1 cellular context compared by ENCODE assay signal in the genomic region with DNA sequence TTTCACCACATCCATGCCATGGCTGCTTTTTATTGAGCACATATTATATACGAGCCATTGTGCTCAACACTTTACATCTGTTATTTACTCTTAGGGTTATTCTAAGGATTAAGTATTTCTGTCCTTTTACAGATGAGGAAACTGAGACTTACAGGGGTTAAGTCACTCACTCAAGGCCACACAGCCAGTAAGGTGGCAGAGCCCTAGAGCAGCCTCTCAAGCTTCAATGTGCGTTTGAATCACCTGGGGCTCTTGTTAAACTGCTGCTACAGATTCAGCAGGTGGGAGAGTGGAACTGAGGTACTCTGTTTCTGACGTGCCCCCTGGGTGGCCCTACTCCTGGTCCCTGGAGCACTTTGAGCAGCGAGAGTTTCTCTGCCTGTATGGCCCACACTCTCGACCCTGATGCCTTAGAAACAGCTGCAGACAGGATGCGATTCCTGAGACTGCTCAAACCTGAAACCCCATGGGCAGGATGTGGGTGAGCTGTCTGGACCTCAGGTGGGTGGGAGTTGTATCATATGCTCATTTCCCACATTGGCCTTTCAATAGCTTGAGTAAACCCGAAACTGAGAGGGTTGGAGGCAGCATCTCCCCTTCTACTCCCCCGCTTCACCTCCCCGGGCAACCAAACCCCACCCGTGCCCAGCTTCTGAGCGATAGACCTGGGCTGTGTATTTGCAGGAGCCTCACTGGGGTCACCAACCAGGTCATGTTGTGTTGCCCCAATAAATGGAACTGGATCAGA.
A peak's percentile ranks its signal among the peaks of the same experiment; 100 is the strongest.
TF ChIP-seq lines count a peak whose summit lies in the region.

No MANE protein-coding gene starts in this region.

TF ChIP-seq in GM12878, 131 proteins besides CTCF, POLR2A, EP300 and RAD21 (continued from another document and continues in another):
- TF ChIP-seq TARDBP (IDR thresholded peaks at IDR 0.05; ENCODE audit: borderline replicate concordance) (peak; percentile 17; the same call in 1 of the 2 replicates), USF1 (IDR thresholded peaks at IDR 0.05; ENCODE audit: borderline replicate concordance, extremely low read length, insufficient read depth, low read depth, low read length) (peak; percentile 10), DPF2 (IDR thresholded peaks at IDR 0.05) (peak; percentile 99), CHD1 (IDR thresholded peaks at IDR 0.05; ENCODE audit: low read depth, low read length) (no peak), MEF2A (IDR thresholded peaks at IDR 0.05; ENCODE audit: insufficient read depth, low read depth, low read length) (peak; percentile 68; the same call in 1 of the 2 replicates), WRNIP1 (IDR thresholded peaks at IDR 0.05; ENCODE audit: borderline replicate concordance, low read depth, low read length) (no peak), SPI1 (IDR thresholded peaks at IDR 0.05; ENCODE audit: borderline replicate concordance, insufficient read depth, low read depth, low read length) (peak; percentile 35; the same call in 1 of the 2 replicates), MTA2 (IDR thresholded peaks at IDR 0.05; ENCODE audit: low read depth) (peak; percentile 94), TAF1 (IDR thresholded peaks at IDR 0.05; ENCODE audit: borderline replicate concordance, low read depth, low read length) (no peak), SIN3A (IDR thresholded peaks at IDR 0.05; ENCODE audit: low read depth, low read length) (no peak), RAD51 (IDR thresholded peaks at IDR 0.05) (no peak), SMAD1 (IDR thresholded peaks at IDR 0.05; ENCODE audit: low read depth, partially characterized antibody) (peak; percentile 18), TBL1XR1 (IDR thresholded peaks at IDR 0.05; ENCODE audit: low read depth, low read length) (peak; percentile 99), ZNF687 (IDR thresholded peaks at IDR 0.05) (no peak), USF2 (IDR thresholded peaks at IDR 0.05; ENCODE audit: borderline replicate concordance, low read depth, low read length) (no peak), TCF7 (IDR thresholded peaks at IDR 0.05; ENCODE audit: borderline replicate concordance) (no peak), BCL11A (IDR thresholded peaks at IDR 0.05; ENCODE audit: low read depth, low read length) (peak; percentile 99), POLR2AphosphoS2 (IDR thresholded peaks at IDR 0.05; ENCODE audit: low read depth, low read length) (no peak), NFXL1 (IDR thresholded peaks at IDR 0.05; ENCODE audit: borderline replicate concordance) (no peak), EZH2 (IDR thresholded peaks at IDR 0.05; ENCODE audit: borderline replicate concordance, control insufficient read depth, low read depth, low read length) (peak; percentile 81; the same call in 1 of the 2 replicates), CHD2 (IDR thresholded peaks at IDR 0.05; ENCODE audit: borderline replicate concordance, low read depth, low read length) (peak; percentile 79; the same call in 1 of the 2 replicates), SKIL (IDR thresholded peaks at IDR 0.05; ENCODE audit: low read depth, poor library complexity, severe bottlenecking) (peak; percentile 100), NR2F1 (conservative IDR thresholded peaks at IDR 0.05) (peak; percentile 97), IKZF1 (conservative IDR thresholded peaks at IDR 0.05) (peak; percentile 97), ZBED1 (IDR thresholded peaks at IDR 0.05; ENCODE audit: borderline replicate concordance) (peak; percentile 93), ZNF384 (IDR thresholded peaks at IDR 0.05; ENCODE audit: borderline replicate concordance, low read depth, low read length) (no peak), KAT2A (conservative IDR thresholded peaks at IDR 0.05; ENCODE audit: control insufficient read depth, low read depth, low read length) (no peak), CHD4 (IDR thresholded peaks at IDR 0.05) (no peak), SUZ12 (IDR thresholded peaks at IDR 0.05; ENCODE audit: unreplicated experiment) (no peak)
- TF ChIP-seq, protein P1, sequence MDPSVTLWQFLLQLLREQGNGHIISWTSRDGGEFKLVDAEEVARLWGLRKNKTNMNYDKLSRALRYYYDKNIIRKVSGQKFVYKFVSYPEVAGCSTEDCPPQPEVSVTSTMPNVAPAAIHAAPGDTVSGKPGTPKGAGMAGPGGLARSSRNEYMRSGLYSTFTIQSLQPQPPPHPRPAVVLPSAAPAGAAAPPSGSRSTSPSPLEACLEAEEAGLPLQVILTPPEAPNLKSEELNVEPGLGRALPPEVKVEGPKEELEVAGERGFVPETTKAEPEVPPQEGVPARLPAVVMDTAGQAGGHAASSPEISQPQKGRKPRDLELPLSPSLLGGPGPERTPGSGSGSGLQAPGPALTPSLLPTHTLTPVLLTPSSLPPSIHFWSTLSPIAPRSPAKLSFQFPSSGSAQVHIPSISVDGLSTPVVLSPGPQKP (IDR thresholded peaks at IDR 0.05; ENCODE audit: low read depth, low read length), result no peak
- TF ChIP-seq, protein P2, sequence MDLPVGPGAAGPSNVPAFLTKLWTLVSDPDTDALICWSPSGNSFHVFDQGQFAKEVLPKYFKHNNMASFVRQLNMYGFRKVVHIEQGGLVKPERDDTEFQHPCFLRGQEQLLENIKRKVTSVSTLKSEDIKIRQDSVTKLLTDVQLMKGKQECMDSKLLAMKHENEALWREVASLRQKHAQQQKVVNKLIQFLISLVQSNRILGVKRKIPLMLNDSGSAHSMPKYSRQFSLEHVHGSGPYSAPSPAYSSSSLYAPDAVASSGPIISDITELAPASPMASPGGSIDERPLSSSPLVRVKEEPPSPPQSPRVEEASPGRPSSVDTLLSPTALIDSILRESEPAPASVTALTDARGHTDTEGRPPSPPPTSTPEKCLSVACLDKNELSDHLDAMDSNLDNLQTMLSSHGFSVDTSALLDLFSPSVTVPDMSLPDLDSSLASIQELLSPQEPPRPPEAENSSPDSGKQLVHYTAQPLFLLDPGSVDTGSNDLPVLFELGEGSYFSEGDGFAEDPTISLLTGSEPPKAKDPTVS (IDR thresholded peaks at IDR 0.05; ENCODE audit: low read depth, low read length), result no peak
- TF ChIP-seq, protein P3, sequence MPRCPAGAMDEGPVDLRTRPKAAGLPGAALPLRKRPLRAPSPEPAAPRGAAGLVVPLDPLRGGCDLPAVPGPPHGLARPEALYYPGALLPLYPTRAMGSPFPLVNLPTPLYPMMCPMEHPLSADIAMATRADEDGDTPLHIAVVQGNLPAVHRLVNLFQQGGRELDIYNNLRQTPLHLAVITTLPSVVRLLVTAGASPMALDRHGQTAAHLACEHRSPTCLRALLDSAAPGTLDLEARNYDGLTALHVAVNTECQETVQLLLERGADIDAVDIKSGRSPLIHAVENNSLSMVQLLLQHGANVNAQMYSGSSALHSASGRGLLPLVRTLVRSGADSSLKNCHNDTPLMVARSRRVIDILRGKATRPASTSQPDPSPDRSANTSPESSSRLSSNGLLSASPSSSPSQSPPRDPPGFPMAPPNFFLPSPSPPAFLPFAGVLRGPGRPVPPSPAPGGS (IDR thresholded peaks at IDR 0.05; ENCODE audit: borderline replicate concordance, insufficient read depth, low read depth, low read length, poor library complexity, severe bottlenecking), result peak; percentile 90
- TF ChIP-seq, protein P4, sequence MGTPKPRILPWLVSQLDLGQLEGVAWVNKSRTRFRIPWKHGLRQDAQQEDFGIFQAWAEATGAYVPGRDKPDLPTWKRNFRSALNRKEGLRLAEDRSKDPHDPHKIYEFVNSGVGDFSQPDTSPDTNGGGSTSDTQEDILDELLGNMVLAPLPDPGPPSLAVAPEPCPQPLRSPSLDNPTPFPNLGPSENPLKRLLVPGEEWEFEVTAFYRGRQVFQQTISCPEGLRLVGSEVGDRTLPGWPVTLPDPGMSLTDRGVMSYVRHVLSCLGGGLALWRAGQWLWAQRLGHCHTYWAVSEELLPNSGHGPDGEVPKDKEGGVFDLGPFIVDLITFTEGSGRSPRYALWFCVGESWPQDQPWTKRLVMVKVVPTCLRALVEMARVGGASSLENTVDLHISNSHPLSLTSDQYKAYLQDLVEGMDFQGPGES (IDR thresholded peaks at IDR 0.05), result no peak
- TF ChIP-seq, protein P5, sequence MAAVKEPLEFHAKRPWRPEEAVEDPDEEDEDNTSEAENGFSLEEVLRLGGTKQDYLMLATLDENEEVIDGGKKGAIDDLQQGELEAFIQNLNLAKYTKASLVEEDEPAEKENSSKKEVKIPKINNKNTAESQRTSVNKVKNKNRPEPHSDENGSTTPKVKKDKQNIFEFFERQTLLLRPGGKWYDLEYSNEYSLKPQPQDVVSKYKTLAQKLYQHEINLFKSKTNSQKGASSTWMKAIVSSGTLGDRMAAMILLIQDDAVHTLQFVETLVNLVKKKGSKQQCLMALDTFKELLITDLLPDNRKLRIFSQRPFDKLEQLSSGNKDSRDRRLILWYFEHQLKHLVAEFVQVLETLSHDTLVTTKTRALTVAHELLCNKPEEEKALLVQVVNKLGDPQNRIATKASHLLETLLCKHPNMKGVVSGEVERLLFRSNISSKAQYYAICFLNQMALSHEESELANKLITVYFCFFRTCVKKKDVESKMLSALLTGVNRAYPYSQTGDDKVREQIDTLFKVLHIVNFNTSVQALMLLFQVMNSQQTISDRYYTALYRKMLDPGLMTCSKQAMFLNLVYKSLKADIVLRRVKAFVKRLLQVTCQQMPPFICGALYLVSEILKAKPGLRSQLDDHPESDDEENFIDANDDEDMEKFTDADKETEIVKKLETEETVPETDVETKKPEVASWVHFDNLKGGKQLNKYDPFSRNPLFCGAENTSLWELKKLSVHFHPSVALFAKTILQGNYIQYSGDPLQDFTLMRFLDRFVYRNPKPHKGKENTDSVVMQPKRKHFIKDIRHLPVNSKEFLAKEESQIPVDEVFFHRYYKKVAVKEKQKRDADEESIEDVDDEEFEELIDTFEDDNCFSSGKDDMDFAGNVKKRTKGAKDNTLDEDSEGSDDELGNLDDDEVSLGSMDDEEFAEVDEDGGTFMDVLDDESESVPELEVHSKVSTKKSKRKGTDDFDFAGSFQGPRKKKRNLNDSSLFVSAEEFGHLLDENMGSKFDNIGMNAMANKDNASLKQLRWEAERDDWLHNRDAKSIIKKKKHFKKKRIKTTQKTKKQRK (IDR thresholded peaks at IDR 0.05; ENCODE audit: low read depth, low read length), result no peak
